ENCODE assay signal across 1 cellular context in the genomic region with DNA sequence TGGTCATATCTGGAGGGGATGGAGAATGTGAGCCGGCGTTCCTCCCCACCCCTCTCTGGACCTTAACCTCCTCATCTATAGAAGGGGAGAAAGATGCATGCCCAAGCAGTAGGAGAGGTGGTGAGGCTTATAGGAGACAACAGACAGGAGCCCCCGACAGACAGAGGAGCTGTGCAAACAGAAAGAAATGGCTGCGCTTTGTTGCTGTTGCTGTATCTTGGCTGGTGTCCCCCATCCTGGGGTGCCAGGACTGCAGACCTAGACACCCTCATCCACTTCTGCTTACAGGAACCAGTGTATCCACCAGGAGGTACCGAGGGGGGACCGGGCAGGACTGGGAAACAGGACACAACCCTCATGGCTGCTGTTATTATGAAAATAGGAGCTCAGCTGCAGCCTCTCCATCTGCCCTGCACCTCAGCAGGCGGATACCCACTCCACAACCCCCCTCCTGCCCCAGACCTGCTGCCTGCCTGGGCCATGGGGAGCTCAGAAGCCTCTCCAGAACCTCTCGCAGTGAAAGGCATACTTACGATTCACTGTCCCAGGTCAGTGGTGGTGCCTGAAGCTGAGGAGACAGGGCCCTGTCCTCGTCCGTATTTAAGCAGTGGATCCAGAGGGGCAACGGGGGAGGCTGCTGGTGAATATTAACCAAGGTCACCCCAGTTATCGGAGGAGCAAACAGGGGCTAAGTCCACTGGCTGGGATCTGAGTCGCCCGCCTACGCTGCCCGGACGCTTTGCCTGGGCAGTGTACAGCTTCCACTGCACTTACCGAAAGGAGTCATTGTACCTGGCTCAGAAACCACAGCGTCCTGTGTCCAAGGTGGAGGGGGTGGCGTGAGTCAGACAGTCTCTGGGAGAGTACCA.
TF ChIP-seq lines count a peak whose summit lies in the region.

A gene (minus strand): TSS at position 576 of the 869 bp plus-strand sequence. CDS start 5,365 bp downstream, outside the sequence.

TF ChIP-seq in HepG2, 621 proteins besides CTCF, POLR2A, EP300 and RAD21 (continued from another document and continues in another):
- TF ChIP-seq, protein P1, sequence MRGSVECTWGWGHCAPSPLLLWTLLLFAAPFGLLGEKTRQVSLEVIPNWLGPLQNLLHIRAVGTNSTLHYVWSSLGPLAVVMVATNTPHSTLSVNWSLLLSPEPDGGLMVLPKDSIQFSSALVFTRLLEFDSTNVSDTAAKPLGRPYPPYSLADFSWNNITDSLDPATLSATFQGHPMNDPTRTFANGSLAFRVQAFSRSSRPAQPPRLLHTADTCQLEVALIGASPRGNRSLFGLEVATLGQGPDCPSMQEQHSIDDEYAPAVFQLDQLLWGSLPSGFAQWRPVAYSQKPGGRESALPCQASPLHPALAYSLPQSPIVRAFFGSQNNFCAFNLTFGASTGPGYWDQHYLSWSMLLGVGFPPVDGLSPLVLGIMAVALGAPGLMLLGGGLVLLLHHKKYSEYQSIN (CRISPR knock-in tag; IDR thresholded peaks at IDR 0.05; ENCODE audit: borderline replicate concordance) = no peak
- peak; percentile 83 for TF ChIP-seq ZNF605 (CRISPR knock-in tag; IDR thresholded peaks at IDR 0.05)
- no peak for TF ChIP-seq HCFC1 (IDR thresholded peaks at IDR 0.05; ENCODE audit: low read depth, low read length)
- TF ChIP-seq ZNF558 (CRISPR knock-in tag; IDR thresholded peaks at IDR 0.05; ENCODE audit: borderline replicate concordance) = peak; percentile 26; the same call in 1 of the 2 replicates
- TF ChIP-seq, protein P2, sequence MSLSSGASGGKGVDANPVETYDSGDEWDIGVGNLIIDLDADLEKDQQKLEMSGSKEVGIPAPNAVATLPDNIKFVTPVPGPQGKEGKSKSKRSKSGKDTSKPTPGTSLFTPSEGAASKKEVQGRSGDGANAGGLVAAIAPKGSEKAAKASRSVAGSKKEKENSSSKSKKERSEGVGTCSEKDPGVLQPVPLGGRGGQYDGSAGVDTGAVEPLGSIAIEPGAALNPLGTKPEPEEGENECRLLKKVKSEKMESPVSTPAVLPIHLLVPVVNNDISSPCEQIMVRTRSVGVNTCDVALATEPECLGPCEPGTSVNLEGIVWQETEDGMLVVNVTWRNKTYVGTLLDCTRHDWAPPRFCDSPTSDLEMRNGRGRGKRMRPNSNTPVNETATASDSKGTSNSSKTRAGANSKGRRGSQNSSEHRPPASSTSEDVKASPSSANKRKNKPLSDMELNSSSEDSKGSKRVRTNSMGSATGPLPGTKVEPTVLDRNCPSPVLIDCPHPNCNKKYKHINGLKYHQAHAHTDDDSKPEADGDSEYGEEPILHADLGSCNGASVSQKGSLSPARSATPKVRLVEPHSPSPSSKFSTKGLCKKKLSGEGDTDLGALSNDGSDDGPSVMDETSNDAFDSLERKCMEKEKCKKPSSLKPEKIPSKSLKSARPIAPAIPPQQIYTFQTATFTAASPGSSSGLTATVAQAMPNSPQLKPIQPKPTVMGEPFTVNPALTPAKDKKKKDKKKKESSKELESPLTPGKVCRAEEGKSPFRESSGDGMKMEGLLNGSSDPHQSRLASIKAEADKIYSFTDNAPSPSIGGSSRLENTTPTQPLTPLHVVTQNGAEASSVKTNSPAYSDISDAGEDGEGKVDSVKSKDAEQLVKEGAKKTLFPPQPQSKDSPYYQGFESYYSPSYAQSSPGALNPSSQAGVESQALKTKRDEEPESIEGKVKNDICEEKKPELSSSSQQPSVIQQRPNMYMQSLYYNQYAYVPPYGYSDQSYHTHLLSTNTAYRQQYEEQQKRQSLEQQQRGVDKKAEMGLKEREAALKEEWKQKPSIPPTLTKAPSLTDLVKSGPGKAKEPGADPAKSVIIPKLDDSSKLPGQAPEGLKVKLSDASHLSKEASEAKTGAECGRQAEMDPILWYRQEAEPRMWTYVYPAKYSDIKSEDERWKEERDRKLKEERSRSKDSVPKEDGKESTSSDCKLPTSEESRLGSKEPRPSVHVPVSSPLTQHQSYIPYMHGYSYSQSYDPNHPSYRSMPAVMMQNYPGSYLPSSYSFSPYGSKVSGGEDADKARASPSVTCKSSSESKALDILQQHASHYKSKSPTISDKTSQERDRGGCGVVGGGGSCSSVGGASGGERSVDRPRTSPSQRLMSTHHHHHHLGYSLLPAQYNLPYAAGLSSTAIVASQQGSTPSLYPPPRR (CRISPR knock-in tag; IDR thresholded peaks at IDR 0.05; ENCODE audit: borderline replicate concordance) = peak; percentile 97
- TF ChIP-seq SNAPC2 (CRISPR knock-in tag; IDR thresholded peaks at IDR 0.05) = 0 out of 2 replicates have a peak, but pooled peaks have one; percentile 35
- TF ChIP-seq STAT5B (CRISPR knock-in tag; IDR thresholded peaks at IDR 0.05) = no peak
- no peak for TF ChIP-seq KAT2B (IDR thresholded peaks at IDR 0.05; ENCODE audit: borderline replicate concordance, low read depth, low read length)
- TF ChIP-seq ZNF879 (CRISPR knock-in tag; IDR thresholded peaks at IDR 0.05) = 0 out of 2 replicates have a peak, but pooled peaks have one; percentile 23
- TF ChIP-seq SOX6 (IDR thresholded peaks at IDR 0.05) = no peak
- peak; percentile 96 for TF ChIP-seq SOX6 (CRISPR knock-in tag; IDR thresholded peaks at IDR 0.05)
- TF ChIP-seq RORA (CRISPR knock-in tag; IDR thresholded peaks at IDR 0.05) = no peak
- TF ChIP-seq, protein P3, sequence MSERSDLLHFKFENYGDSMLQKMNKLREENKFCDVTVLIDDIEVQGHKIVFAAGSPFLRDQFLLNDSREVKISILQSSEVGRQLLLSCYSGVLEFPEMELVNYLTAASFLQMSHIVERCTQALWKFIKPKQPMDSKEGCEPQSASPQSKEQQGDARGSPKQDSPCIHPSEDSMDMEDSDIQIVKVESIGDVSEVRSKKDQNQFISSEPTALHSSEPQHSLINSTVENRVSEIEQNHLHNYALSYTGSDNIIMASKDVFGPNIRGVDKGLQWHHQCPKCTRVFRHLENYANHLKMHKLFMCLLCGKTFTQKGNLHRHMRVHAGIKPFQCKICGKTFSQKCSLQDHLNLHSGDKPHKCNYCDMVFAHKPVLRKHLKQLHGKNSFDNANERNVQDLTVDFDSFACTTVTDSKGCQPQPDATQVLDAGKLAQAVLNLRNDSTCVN (CRISPR knock-in tag; IDR thresholded peaks at IDR 0.05; ENCODE audit: borderline replicate concordance) = peak; percentile 60; the same call in 1 of the 2 replicates
- TF ChIP-seq AGO1 (IDR thresholded peaks at IDR 0.05; ENCODE audit: low read depth, low read length, poor library complexity, severe bottlenecking) = no peak
- TF ChIP-seq, protein P4, sequence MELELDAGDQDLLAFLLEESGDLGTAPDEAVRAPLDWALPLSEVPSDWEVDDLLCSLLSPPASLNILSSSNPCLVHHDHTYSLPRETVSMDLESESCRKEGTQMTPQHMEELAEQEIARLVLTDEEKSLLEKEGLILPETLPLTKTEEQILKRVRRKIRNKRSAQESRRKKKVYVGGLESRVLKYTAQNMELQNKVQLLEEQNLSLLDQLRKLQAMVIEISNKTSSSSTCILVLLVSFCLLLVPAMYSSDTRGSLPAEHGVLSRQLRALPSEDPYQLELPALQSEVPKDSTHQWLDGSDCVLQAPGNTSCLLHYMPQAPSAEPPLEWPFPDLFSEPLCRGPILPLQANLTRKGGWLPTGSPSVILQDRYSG (CRISPR knock-in tag; IDR thresholded peaks at IDR 0.05) = peak; percentile 13; the same call in 1 of the 2 replicates
- peak; percentile 78 for TF ChIP-seq FOXA3 (CRISPR knock-in tag; IDR thresholded peaks at IDR 0.05)
- TF ChIP-seq SRSF4 (IDR thresholded peaks at IDR 0.05; ENCODE audit: low read depth, low read length, poor library complexity, severe bottlenecking) = no peak
- TF ChIP-seq, protein P5, sequence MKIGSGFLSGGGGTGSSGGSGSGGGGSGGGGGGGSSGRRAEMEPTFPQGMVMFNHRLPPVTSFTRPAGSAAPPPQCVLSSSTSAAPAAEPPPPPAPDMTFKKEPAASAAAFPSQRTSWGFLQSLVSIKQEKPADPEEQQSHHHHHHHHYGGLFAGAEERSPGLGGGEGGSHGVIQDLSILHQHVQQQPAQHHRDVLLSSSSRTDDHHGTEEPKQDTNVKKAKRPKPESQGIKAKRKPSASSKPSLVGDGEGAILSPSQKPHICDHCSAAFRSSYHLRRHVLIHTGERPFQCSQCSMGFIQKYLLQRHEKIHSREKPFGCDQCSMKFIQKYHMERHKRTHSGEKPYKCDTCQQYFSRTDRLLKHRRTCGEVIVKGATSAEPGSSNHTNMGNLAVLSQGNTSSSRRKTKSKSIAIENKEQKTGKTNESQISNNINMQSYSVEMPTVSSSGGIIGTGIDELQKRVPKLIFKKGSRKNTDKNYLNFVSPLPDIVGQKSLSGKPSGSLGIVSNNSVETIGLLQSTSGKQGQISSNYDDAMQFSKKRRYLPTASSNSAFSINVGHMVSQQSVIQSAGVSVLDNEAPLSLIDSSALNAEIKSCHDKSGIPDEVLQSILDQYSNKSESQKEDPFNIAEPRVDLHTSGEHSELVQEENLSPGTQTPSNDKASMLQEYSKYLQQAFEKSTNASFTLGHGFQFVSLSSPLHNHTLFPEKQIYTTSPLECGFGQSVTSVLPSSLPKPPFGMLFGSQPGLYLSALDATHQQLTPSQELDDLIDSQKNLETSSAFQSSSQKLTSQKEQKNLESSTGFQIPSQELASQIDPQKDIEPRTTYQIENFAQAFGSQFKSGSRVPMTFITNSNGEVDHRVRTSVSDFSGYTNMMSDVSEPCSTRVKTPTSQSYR (CRISPR knock-in tag; IDR thresholded peaks at IDR 0.05; ENCODE audit: borderline replicate concordance) = peak; percentile 52; the same call in 1 of the 2 replicates
- TF ChIP-seq, protein P6, sequence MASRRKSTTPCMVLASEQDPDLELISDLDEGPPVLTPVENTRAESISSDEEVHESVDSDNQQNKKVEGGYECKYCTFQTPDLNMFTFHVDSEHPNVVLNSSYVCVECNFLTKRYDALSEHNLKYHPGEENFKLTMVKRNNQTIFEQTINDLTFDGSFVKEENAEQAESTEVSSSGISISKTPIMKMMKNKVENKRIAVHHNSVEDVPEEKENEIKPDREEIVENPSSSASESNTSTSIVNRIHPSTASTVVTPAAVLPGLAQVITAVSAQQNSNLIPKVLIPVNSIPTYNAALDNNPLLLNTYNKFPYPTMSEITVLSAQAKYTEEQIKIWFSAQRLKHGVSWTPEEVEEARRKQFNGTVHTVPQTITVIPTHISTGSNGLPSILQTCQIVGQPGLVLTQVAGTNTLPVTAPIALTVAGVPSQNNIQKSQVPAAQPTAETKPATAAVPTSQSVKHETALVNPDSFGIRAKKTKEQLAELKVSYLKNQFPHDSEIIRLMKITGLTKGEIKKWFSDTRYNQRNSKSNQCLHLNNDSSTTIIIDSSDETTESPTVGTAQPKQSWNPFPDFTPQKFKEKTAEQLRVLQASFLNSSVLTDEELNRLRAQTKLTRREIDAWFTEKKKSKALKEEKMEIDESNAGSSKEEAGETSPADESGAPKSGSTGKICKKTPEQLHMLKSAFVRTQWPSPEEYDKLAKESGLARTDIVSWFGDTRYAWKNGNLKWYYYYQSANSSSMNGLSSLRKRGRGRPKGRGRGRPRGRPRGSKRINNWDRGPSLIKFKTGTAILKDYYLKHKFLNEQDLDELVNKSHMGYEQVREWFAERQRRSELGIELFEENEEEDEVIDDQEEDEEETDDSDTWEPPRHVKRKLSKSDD (CRISPR knock-in tag; IDR thresholded peaks at IDR 0.05; ENCODE audit: low read depth) = peak; percentile 92
- peak; percentile 99 for TF ChIP-seq SALL1 (CRISPR knock-in tag; IDR thresholded peaks at IDR 0.05)
- TF ChIP-seq RFX3 (CRISPR knock-in tag; IDR thresholded peaks at IDR 0.05) = no peak
- no peak for TF ChIP-seq NBN (conservative IDR thresholded peaks at IDR 0.05)
- TF ChIP-seq, protein P7, sequence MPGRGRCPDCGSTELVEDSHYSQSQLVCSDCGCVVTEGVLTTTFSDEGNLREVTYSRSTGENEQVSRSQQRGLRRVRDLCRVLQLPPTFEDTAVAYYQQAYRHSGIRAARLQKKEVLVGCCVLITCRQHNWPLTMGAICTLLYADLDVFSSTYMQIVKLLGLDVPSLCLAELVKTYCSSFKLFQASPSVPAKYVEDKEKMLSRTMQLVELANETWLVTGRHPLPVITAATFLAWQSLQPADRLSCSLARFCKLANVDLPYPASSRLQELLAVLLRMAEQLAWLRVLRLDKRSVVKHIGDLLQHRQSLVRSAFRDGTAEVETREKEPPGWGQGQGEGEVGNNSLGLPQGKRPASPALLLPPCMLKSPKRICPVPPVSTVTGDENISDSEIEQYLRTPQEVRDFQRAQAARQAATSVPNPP (CRISPR knock-in tag; IDR thresholded peaks at IDR 0.05) = peak; percentile 70; the same call in 1 of the 2 replicates
- TF ChIP-seq, protein P8, sequence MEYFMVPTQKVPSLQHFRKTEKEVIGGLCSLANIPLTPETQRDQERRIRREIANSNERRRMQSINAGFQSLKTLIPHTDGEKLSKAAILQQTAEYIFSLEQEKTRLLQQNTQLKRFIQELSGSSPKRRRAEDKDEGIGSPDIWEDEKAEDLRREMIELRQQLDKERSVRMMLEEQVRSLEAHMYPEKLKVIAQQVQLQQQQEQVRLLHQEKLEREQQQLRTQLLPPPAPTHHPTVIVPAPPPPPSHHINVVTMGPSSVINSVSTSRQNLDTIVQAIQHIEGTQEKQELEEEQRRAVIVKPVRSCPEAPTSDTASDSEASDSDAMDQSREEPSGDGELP (IDR thresholded peaks at IDR 0.05; ENCODE audit: borderline replicate concordance, low read depth) = peak; percentile 76; the same call in 1 of the 2 replicates
- TF ChIP-seq, protein P9, sequence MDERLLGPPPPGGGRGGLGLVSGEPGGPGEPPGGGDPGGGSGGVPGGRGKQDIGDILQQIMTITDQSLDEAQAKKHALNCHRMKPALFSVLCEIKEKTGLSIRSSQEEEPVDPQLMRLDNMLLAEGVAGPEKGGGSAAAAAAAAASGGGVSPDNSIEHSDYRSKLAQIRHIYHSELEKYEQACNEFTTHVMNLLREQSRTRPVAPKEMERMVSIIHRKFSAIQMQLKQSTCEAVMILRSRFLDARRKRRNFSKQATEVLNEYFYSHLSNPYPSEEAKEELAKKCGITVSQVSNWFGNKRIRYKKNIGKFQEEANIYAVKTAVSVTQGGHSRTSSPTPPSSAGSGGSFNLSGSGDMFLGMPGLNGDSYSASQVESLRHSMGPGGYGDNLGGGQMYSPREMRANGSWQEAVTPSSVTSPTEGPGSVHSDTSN (CRISPR knock-in tag; IDR thresholded peaks at IDR 0.05) = no peak
- TF ChIP-seq ZSCAN31 (CRISPR knock-in tag; IDR thresholded peaks at IDR 0.05; ENCODE audit: low read depth) = peak; percentile 88
- no peak for TF ChIP-seq RNF2 (conservative IDR thresholded peaks at IDR 0.05; ENCODE audit: low read depth)
- TF ChIP-seq, protein P10, sequence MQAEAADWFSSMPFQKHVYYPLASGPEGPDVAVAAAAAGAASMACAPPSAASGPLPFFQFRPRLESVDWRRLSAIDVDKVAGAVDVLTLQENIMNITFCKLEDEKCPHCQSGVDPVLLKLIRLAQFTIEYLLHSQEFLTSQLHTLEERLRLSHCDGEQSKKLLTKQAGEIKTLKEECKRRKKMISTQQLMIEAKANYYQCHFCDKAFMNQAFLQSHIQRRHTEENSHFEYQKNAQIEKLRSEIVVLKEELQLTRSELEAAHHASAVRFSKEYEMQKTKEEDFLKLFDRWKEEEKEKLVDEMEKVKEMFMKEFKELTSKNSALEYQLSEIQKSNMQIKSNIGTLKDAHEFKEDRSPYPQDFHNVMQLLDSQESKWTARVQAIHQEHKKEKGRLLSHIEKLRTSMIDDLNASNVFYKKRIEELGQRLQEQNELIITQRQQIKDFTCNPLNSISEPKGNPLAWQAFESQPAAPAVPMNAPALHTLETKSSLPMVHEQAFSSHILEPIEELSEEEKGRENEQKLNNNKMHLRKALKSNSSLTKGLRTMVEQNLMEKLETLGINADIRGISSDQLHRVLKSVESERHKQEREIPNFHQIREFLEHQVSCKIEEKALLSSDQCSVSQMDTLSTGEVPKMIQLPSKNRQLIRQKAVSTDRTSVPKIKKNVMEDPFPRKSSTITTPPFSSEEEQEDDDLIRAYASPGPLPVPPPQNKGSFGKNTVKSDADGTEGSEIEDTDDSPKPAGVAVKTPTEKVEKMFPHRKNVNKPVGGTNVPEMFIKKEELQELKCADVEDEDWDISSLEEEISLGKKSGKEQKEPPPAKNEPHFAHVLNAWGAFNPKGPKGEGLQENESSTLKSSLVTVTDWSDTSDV (CRISPR knock-in tag; IDR thresholded peaks at IDR 0.05) = no peak
